Comparison of ENCODE assay signal across 8 cellular contexts in the genomic region with DNA sequence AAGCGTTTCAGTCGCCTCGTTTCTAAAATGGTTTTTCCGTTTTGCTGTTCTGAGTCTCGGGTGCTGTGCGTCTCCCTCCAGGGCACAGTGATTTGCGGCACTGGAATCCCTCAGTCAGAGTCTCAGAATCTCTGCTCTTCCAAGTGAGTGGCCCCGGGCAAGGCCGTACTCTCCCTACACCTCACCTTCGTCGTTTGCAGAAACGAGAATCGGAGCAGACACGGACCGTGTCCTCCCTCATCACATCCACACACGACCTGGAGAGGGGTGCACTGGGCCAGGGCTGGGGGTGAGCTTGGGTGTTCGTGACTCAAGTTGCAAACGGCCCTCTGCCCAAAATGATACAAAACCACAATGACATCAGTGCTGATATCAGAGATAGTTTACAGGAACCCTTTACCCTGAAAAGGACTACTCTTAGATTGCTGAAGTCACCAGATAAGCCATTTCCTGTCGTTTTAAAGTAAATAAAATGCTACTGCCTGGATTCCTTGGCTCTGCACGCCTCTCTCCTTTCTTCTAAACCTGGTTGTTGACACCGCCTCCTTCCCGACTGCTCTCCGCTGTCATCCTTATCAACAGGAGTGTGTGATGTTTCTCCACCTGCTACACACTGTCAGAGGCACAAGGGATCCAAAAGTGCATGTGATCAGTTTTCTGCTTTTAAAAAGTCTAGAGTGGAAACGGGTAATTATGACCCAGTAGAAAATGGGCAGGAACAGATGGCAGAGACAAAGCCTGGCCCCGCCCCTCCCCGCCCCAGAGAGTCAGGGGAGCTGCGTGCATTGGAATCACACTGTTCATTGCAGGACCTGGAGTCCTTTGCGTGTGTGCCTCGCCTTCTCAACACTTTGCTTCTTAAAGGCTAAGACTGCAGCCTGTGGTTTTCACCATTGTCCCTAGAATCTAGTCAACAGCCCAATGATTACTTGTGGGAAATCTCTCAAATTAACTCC. TPM values are rescaled to one million over a fixed set of nuclear protein-coding genes. Genes with fewer than 3 reads are reported as not detected.
DNase-seq lines count a peak whose midpoint lies in the region; ATAC-seq and TF ChIP-seq lines count a peak whose summit lies in the region.

No MANE protein-coding gene starts in this region.

- H3K4me3 ChIP-seq in AG04450 (ENCODE audit: low read depth, low read length) (peak overlapping the region; percentile 63), HUES48 (ENCODE audit: low read depth, low read length) (peak overlapping the region; percentile 53), adipocyte (ENCODE audit: low read length) (peak overlapping the region; percentile 76), iPS-15b (ENCODE audit: low read depth, low read length) (peak overlapping the region; percentile 39), spleen (peak overlapping the region in 4 of 8 donors; percentile 22 to 54 (median 24))

- H3K9ac ChIP-seq in HUES48 (ENCODE audit: low read depth, low read length): 0 out of 2 replicates have a peak overlapping the region, but pooled peaks have one; percentile 27
- peak overlapping the region; percentile 62 for H3K9ac ChIP-seq in adipocyte (ENCODE audit: low read length)
- H3K9ac ChIP-seq in iPS-15b (ENCODE audit: low read depth, low read length): no peak overlapping the region

- H3K9me3 ChIP-seq in AG04450 (ENCODE audit: control insufficient read depth, insufficient read depth, low read length) (peaks cover 25% of the 10 kb centered on the region), HUES48 (ENCODE audit: control insufficient read depth, insufficient read depth, low read length) (peaks cover 22% of the 10 kb centered on the region), adipocyte (ENCODE audit: control insufficient read depth, low read length) (peaks cover 25% of the 10 kb centered on the region), iPS-15b (ENCODE audit: control insufficient read depth, insufficient read depth, low read length) (peaks cover 18% of the 10 kb centered on the region), spleen (peaks cover 0 to 44% (median 29%) of the 10 kb centered on the region in 8 donors)

- POLR2A ChIA-PET in AG04450 (lab: Yijun Ruan, JAX): interaction anchor here (1.7 kb wide), 1 partner anchor 28 kb away, joined by 8 read pairs; no protein-coding TSS in a partner anchor

- H3K27me3 ChIP-seq in AG04450 (ENCODE audit: control insufficient read depth, insufficient read depth, low read length) (no peaks in the 10 kb centered on the region), HUES48 (ENCODE audit: control insufficient read depth, insufficient read depth, low read length) (peaks cover 7% of the 10 kb centered on the region; the same call in 1 of the 2 replicates), adipocyte (replicated peaks; ENCODE audit: control insufficient read depth, insufficient read depth, low read length) (no peaks in the 10 kb centered on the region), iPS-15b (ENCODE audit: control insufficient read depth, insufficient read depth, low read length) (no peaks in the 10 kb centered on the region), spleen (replicated peaks in 1 of 7) (peaks cover 0 to 33% (median 0%) of the 10 kb centered on the region in 7 donors)

- ATAC-seq in GM21786 (IDR thresholded peaks at IDR 0.05; ENCODE audit: unreplicated experiment): no peak

- peak overlapping the region; percentile 47 for H3K27ac ChIP-seq in AG04450 (ENCODE audit: low read depth, low read length)
- peak overlapping the region; percentile 15 for H3K27ac ChIP-seq in HUES48 (ENCODE audit: low read depth, low read length)
- H3K27ac ChIP-seq in spleen: peak overlapping the region; percentile 52 to 85 (median 75)

- no peak for TF ChIP-seq POLR2A in spleen (IDR thresholded peaks at IDR 0.05)

- intact Hi-C loops in spleen (cut with DNase I; ENCODE audit: low total_unique reads): no loop called here

- DNase-seq in AG04450 (ENCODE audit: low read depth, low spot score): no peak
- DNase-seq in adipocyte (ENCODE audit: low read depth): no peak
- DNase-seq in spleen: peak; percentile 54
- no peak for DNase-seq in midbrain (lab: John Stamatoyannopoulos, UW)
- no peak for DNase-seq in SHP77 (lab: John Stamatoyannopoulos, UW)

- TF ChIP-seq CTCF in AG04450 (IDR thresholded peaks at IDR 0.05; ENCODE audit: low read depth, low read length) (no peak), spleen (IDR thresholded peaks at IDR 0.05 in 8 of 11, conservative IDR thresholded peaks at IDR 0.05 in 3 of 11) (no peak)

- peaks cover 11% of the 10 kb centered on the region for H3K4me1 ChIP-seq in HUES48 (ENCODE audit: control insufficient read depth, insufficient read depth, low read length)
- H3K4me1 ChIP-seq in adipocyte (ENCODE audit: control insufficient read depth, insufficient read depth, low read length): peaks cover 10% of the 10 kb centered on the region
- no peaks in the 10 kb centered on the region for H3K4me1 ChIP-seq in iPS-15b (ENCODE audit: control insufficient read depth, insufficient read depth, low read length)
- peaks cover 0 to 28% (median 15%) of the 10 kb centered on the region in 6 donors for H3K4me1 ChIP-seq in spleen

- no peaks in the 10 kb centered on the region for H3K36me3 ChIP-seq in HUES48 (ENCODE audit: control insufficient read depth, insufficient read depth, low read length)
- H3K36me3 ChIP-seq in adipocyte (ENCODE audit: control insufficient read depth, insufficient read depth, low read length, severe bottlenecking): no peaks in the 10 kb centered on the region
- peaks cover 5% of the 10 kb centered on the region for H3K36me3 ChIP-seq in iPS-15b (ENCODE audit: control insufficient read depth, insufficient read depth, low read length)
- no peaks in the 10 kb centered on the region for H3K36me3 ChIP-seq in spleen

- WGBS in spleen, 5 donors: 11 to 63% (median 40%) methylated on average over 23 to 29 of the region's 29 CpGs

- CTCF ChIA-PET in AG04450 (lab: Charles Lee): no interaction called here

RNA-seq across cellular contexts. Expression of a gene that starts 38.5 kb away (rescaled TPM):
- polyA plus RNA-seq in AG04450 (2011; rRNA removed) (not detected in 2 replicates), spleen (1 to 10 TPM in 1 of 3 donors, under 1 TPM in 2; 0.49 to 1.1 (median 0.51) TPM)
- not detected in 2 replicates for polyA minus RNA-seq in AG04450 (2011; rRNA and poly(A)+ RNA removed)
- 1 to 10 TPM in 1 of 7 donors, under 1 TPM in 3, not detected in 3; 0.32 to 1.7 (median 0.47) TPM for total RNA-seq in spleen

RNA-seq across cellular contexts. Expression of a gene that starts 43.1 kb away (rescaled TPM):
- polyA plus RNA-seq in AG04450 (2011; rRNA removed) (not detected in 2 replicates), spleen (1 to 10 TPM in 1 of 3 donors, under 1 TPM in 2; 0.14 to 3.1 (median 0.33) TPM)
- polyA minus RNA-seq in AG04450 (2011; rRNA and poly(A)+ RNA removed): not detected in 2 replicates
- total RNA-seq in spleen: 1 to 10 TPM in 6 of 7 donors, under 1 TPM in 1; 0.59 to 9.5 (median 1.5) TPM

Comparison
In these comparisons a context has a peak if more than half of its experiments do, and no peak if none do; other contexts are left out.
1. H3K27ac ChIP-seq: peak in every context shown above with its lines; median percentile 75 in spleen; 47 in AG04450; 15 in HUES48.